In the genomic region with DNA sequence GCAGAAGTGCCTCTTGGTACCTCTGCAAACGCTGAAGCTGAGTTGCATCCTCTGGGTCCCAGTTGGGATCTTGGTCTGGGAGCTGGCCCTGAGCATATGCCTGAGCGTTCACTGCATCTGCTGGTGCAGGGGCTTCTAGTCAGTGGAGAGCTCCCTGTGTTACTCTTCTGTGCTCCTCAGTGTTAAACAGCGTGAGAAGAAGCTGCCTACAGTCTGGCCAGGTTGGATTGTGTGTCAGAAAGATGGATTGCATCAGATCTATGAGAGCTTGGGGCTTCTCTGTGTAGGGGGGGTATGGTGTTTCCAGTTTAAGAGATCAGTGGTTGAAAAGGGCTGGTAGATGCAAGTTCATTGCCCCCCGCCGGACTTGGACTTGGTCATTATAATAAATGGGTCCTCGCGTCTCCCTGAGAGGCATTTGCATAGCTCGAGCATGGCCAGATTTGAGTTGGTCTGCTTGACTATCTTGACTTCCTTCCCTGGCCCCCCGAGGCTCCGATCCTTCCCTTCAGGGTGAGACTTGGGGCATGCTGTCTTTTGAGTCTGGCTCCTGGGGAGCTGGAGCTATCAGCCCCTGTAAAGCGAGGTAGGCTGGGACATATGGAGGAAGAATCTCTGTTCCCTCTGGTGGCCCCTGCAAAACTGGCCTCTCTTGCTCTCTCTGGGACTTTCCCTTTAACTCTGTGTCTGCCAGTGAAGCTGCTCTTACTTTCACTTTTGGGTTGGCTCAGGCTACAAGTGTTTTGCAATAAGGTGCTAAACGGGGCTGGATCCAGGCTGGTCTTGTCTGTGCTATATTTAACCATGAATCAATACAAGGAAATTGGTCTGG, we compare ENCODE assay signal across 8 cellular contexts. TPM values are rescaled to one million over a fixed set of nuclear protein-coding genes. Genes with fewer than 3 reads are reported as not detected.
A peak's percentile ranks its signal among the peaks of the same experiment; 100 is the strongest.
DNase-seq lines count a peak whose midpoint lies in the region; ATAC-seq, FAIRE-seq and TF ChIP-seq lines count a peak whose summit lies in the region.

No MANE protein-coding gene starts in this region.

- no peaks in the 10 kb centered on the region for H4K20me1 ChIP-seq in fibroblast of lung (ENCODE audit: control insufficient read depth, extremely low read depth, insufficient read depth, low read length)

- H2AFZ ChIP-seq in fibroblast of lung (ENCODE audit: low read length), result peak overlapping the region; percentile 65

- DNase-seq in GM12891 (ENCODE audit: insufficient read length, low spot score), result no peak
- peak; percentile 21 to 84 for DNase-seq in fibroblast of lung (ENCODE audit: low read depth in 2 of 2)
- no peak for DNase-seq in psoas muscle
- DNase-seq in SW 1271 (lab: John Stamatoyannopoulos, UW), result no peak
- DNase-seq in NCI-H187 (lab: John Stamatoyannopoulos, UW), result no peak
- no peak for DNase-seq in SHP77 treated with DMSO at 0.1 percent for 48 hours (lab: John Stamatoyannopoulos, UW)

- no peak for TF ChIP-seq CTCF in fibroblast of lung (conservative IDR thresholded peaks at IDR 0.05 in 1 of 2, IDR thresholded peaks at IDR 0.05 in 1 of 2; ENCODE audit: low read depth in 1 of 2, low read length in 2 of 2)
- no peak for TF ChIP-seq CTCF in psoas muscle (IDR thresholded peaks at IDR 0.05)

- WGBS in psoas muscle, 3 donors, result 25 to 33% (median 29%) methylated on average over 12 of the region's 12 CpGs

- H3K27ac ChIP-seq in fibroblast of lung (ENCODE audit: insufficient read depth, low read length) (no peak overlapping the region), psoas muscle (no peak overlapping the region)

- peak; percentile 82 for TF ChIP-seq POLR2A in GM12891 (IDR thresholded peaks at IDR 0.05; ENCODE audit: low read depth, low read length)

- no peaks in the 10 kb centered on the region for H3K9me3 ChIP-seq in fibroblast of lung (ENCODE audit: control insufficient read depth, insufficient read depth, low read depth, low read length)
- no peaks in the 10 kb centered on the region for H3K9me3 ChIP-seq in psoas muscle

- intact Hi-C loops in psoas muscle (cut with DNase I), result no loop called here

- ATAC-seq in HG03432 (IDR thresholded peaks at IDR 0.05; ENCODE audit: unreplicated experiment), result peak; percentile 64
- ATAC-seq in activated CD4-positive, CD25-positive, alpha-beta regulatory T cell treated with anti-CD3 and anti-CD28 coated beads, Interleukin-2, amount 50 U/mL, for 24 hours, result peak; percentile 89 to 93
- peak; percentile 53 to 78 (median 60) for ATAC-seq in psoas muscle

- no peak overlapping the region for H3K9ac ChIP-seq in fibroblast of lung (ENCODE audit: insufficient read depth, low read length)

- peak overlapping the region; percentile 20 to 53 (median 36) for H3K4me3 ChIP-seq in fibroblast of lung (replicated peaks in 1 of 4; ENCODE audit: control extremely low read depth in 1 of 4, insufficient read depth in 1 of 4, low read depth in 3 of 4, low read length in 4 of 4)
- H3K4me3 ChIP-seq in psoas muscle, result peak overlapping the region; percentile 59

- H3K4me2 ChIP-seq in fibroblast of lung (ENCODE audit: extremely low read depth, insufficient read depth, low read length), result peak overlapping the region; percentile 34

- H3K4me1 ChIP-seq in fibroblast of lung (ENCODE audit: control insufficient read depth, extremely low read depth, insufficient read depth, low read length), result peaks cover 2% of the 10 kb centered on the region
- peaks cover 8% of the 10 kb centered on the region for H3K4me1 ChIP-seq in psoas muscle

- H3K36me3 ChIP-seq in fibroblast of lung (ENCODE audit: control insufficient read depth, insufficient read depth, low read length), result no peaks in the 10 kb centered on the region
- no peaks in the 10 kb centered on the region for H3K36me3 ChIP-seq in psoas muscle (ENCODE audit: insufficient read depth in 1 of 2, low read depth in 1 of 2)

- H3K27me3 ChIP-seq in fibroblast of lung (ENCODE audit: control insufficient read depth, insufficient read depth, low read length) (no peaks in the 10 kb centered on the region), psoas muscle (ENCODE audit: insufficient read depth in 3 of 3, low read length in 2 of 3) (no peaks in the 10 kb centered on the region)

- no peaks in the 10 kb centered on the region for H3K79me2 ChIP-seq in fibroblast of lung (ENCODE audit: control insufficient read depth, insufficient read depth, low read length)

- FAIRE-seq in GM12891 (lab: Jason Lieb, UNC), result peak; percentile 98

TF ChIP-seq in GM12891, 5 proteins besides CTCF, POLR2A, EP300 and RAD21:
- TF ChIP-seq PAX5 (IDR thresholded peaks at IDR 0.05; ENCODE audit: insufficient read depth, low read length, severe bottlenecking), result no peak
- peak; percentile 77; the same call in 1 of the 2 replicates for TF ChIP-seq POU2F2 (IDR thresholded peaks at IDR 0.05; ENCODE audit: low read depth, low read length)
- TF ChIP-seq TAF1 (IDR thresholded peaks at IDR 0.05; ENCODE audit: low read depth, low read length), result peak; percentile 68; the same call in 1 of the 2 replicates
TF ChIP-seq in GM12891: peak in this region for 2.

RNA-seq across cellular contexts. Expression of gene OR10H4, which starts 52.9 kb away (rescaled TPM):
- not detected for polyA plus RNA-seq in GM12891 (2012; ENCODE audit: low read depth, missing spikeins)
- total RNA-seq in fibroblast of lung, result not detected in 2 replicates
- polyA plus RNA-seq in fibroblast of lung, result not detected in 2 replicates
- polyA plus RNA-seq in fibroblast of lung (2012), result not detected in 2 replicates
- not detected in 2 replicates for polyA minus RNA-seq in fibroblast of lung (ENCODE audit: low replicate concordance)
- total RNA-seq in psoas muscle, result not detected
- polyA plus RNA-seq in psoas muscle, result not detected

Comparison
In these comparisons a context has a peak if more than half of its experiments do, and no peak if none do; other contexts are left out.
1. DNase-seq: peak in fibroblast of lung (2 of 2); none in GM12891 (single experiment), psoas muscle (0 of 2), SW 1271 (0 of 2), NCI-H187 (0 of 2) and SHP77 treated with DMSO at 0.1 percent for 48 hours (single experiment).
2. Peak in every context shown above with its lines, with median percentiles within 50 percentile points of each other: ATAC-seq.